In genomic region chr3:32056559-32057290, GRCh38 we compare ENCODE assay signal across 18 cellular contexts. TPM values are rescaled to one million over a fixed set of nuclear protein-coding genes. Genes with fewer than 3 reads are reported as not detected.
DNase-seq lines count a peak whose midpoint lies in the region; ATAC-seq, FAIRE-seq and TF ChIP-seq lines count a peak whose summit lies in the region.
"Had no signal": no experiment of that assay in that cellular context is flagged by ENCODE, and none has a peak within 500 bp of the region (broad histone marks: within the 10 kb centered on the region; RNA-seq: fewer than 3 reads in every experiment).

No MANE protein-coding gene starts in this region.

- H3K36me3 ChIP-seq in Caco-2 (ENCODE audit: control insufficient read depth, insufficient read depth, low read length) (no peaks in the 10 kb centered on the region), bronchial epithelial cell (ENCODE audit: control insufficient read depth, insufficient read depth, low read length) (no peaks in the 10 kb centered on the region)
- H3K36me3 ChIP-seq: HAP-1 had no signal

- H3K27ac Mint-ChIP-seq in Caco-2 (ENCODE audit: unreplicated experiment) (peak overlapping the region; percentile 89), progenitor cell of endocrine pancreas (no peak overlapping the region)

- H3K9me3 Mint-ChIP-seq in Caco-2 (ENCODE audit: unreplicated experiment) (no peaks in the 10 kb centered on the region), progenitor cell of endocrine pancreas (ENCODE audit: low read depth) (peaks cover 8% of the 10 kb centered on the region)

- DNase-seq in A172 (ENCODE audit: low spot score) (peak; percentile 53), Caco-2 (peak; percentile 64 to 73), bronchial epithelial cell (ENCODE audit: low read depth) (peak; percentile 3), left colon (no peak), cerebellum (ENCODE audit: low spot score) (no peak), progenitor cell of endocrine pancreas (ENCODE audit: low spot score, unreplicated experiment) (no peak)
- DNase-seq: AML-193, GM23248, MV-4-11, NCI-H187, NCI-H2107, NCI-H524, SHP77 had no signal

- CTCF ChIA-PET in Caco-2 (lab: Charles Lee): interaction anchor here (0.8 to 1.1 kb wide), 2 partner anchors 11 to 40 kb away, joined by 3 to 4 read pairs; no protein-coding TSS in a partner anchor

- peaks cover 29% of the 10 kb centered on the region for H3K4me1 Mint-ChIP-seq in Caco-2 (ENCODE audit: low read depth, unreplicated experiment)
- H3K4me1 Mint-ChIP-seq in progenitor cell of endocrine pancreas (ENCODE audit: low read depth): peaks cover 6% of the 10 kb centered on the region

- H3K27me3 Mint-ChIP-seq in Caco-2 (ENCODE audit: insufficient read depth, unreplicated experiment) (no peaks in the 10 kb centered on the region), progenitor cell of endocrine pancreas (peaks cover 5% of the 10 kb centered on the region)

- H3K36me3 Mint-ChIP-seq in Caco-2 (ENCODE audit: insufficient read depth, unreplicated experiment) (no peaks in the 10 kb centered on the region), progenitor cell of endocrine pancreas (ENCODE audit: insufficient read depth) (peaks cover 2% of the 10 kb centered on the region)

- ATAC-seq in left colon (peak; percentile 94), HG02571 (IDR thresholded peaks at IDR 0.05; ENCODE audit: unreplicated experiment) (no peak), HG03354 (IDR thresholded peaks at IDR 0.05; ENCODE audit: poor library complexity, severe bottlenecking, unreplicated experiment) (no peak)

- peaks cover 44% of the 10 kb centered on the region for H3K4me1 ChIP-seq in Caco-2
- H3K4me1 ChIP-seq: HAP-1 had no signal

- H3K4me3 Mint-ChIP-seq in Caco-2 (ENCODE audit: unreplicated experiment) (peak overlapping the region; percentile 36), progenitor cell of endocrine pancreas (ENCODE audit: low read depth) (no peak overlapping the region)

- H3K4me3 ChIP-seq in Caco-2 (ENCODE audit: low read depth, low read length) (no peak overlapping the region), bronchial epithelial cell (ENCODE audit: low read depth, low read length) (no peak overlapping the region)
- H3K4me3 ChIP-seq: GM23248, HAP-1, SK-N-MC had no signal

- FAIRE-seq in bronchial epithelial cell (lab: Jason Lieb, UNC): no peak
- FAIRE-seq: G401.6 had no signal

- POLR2A ChIA-PET in Caco-2 (lab: Charles Lee): no interaction called here

- intact Hi-C loops in Caco-2 (cut with micrococcal nuclease; ENCODE audit: unreplicated experiment) (loop anchor here (5.0 kb wide), 1 partner anchor 51 kb away; the partner anchor contains the start of gene GPD1L), left colon (cut with DNase I, micrococcal nuclease) (no loop called here)

- BruUV-seq in Caco-2 (replicated peaks; lab: Mats Ljungman, UMichigan): no TSS peak

- H3K9me3 ChIP-seq in Caco-2: 0 out of 2 replicates have a peak, but pooled peaks cover 3% of the 10 kb centered on the region
- H3K9me3 ChIP-seq: HAP-1 had no signal

- TF ChIP-seq CTCF in Caco-2 (IDR thresholded peaks at IDR 0.05; ENCODE audit: insufficient read depth in 1 of 2, low read depth in 1 of 2, low read length in 1 of 2, severe bottlenecking in 1 of 2, unreplicated experiment in 1 of 2): no peak
- TF ChIP-seq CTCF in bronchial epithelial cell (IDR thresholded peaks at IDR 0.05; ENCODE audit: insufficient read depth, low read length, severe bottlenecking): no peak
- no peak for TF ChIP-seq CTCF in progenitor cell of endocrine pancreas (IDR thresholded peaks at IDR 0.05; ENCODE audit: unreplicated experiment)

- H3K27me3 ChIP-seq in Caco-2 (replicated peaks; ENCODE audit: control insufficient read depth, insufficient read depth, low read length): no peaks in the 10 kb centered on the region
- no peaks in the 10 kb centered on the region for H3K27me3 ChIP-seq in bronchial epithelial cell (ENCODE audit: control insufficient read depth, insufficient read depth, low read length)

RNA-seq across cellular contexts. Expression of gene GPD1L, which starts 49.7 kb away (rescaled TPM):
- 19.9 and 24.3 TPM in 2 replicates for total RNA-seq in A172 (2014; rRNA removed; shearing (Covaris generic))
- total RNA-seq in Caco-2 (2022) (8.8 and 9.3 TPM in 2 replicates), bronchial epithelial cell (21.3 and 28.9 TPM in 2 replicates), left colon (10 to 100 TPM; 91.1 to 93.1 TPM), cerebellum (19.5 TPM), progenitor cell of endocrine pancreas (13.0 and 13.8 TPM in 2 replicates)

Comparison
In these comparisons a context has a peak if more than half of its experiments do, and no peak if none do; other contexts are left out.
1. DNase-seq: peak in A172 (single experiment), Caco-2 (2 of 2) and bronchial epithelial cell (single experiment); none in left colon (0 of 2), cerebellum (single experiment) and progenitor cell of endocrine pancreas (single experiment).